Comparison of ENCODE assay signal across 19 cellular contexts in the genomic region with DNA sequence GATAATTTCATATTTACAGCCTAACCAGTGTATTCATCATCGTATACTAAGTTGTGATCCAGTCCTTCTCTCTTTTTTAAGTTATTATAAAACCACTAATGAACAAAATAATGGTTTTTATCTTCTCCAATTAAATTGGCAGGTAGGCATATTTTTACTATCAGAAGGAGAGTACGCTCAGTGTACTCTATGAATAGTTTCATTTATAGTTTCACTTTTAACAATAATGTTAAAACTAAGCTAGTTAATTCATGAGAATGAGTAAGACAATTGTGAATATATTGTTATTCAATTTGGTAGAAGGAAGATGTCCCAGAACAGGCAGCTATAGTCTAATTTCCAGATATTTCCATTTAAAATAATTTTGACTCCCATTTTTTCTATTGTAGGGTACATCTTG.
"Had no signal": no experiment of that assay in that cellular context is flagged by ENCODE, and none has a peak within 500 bp of the region (broad histone marks: within the 10 kb centered on the region; RNA-seq: fewer than 3 reads in every experiment).

No MANE protein-coding gene starts in this region.

- H3K27me3 ChIP-seq: gastroesophageal sphincter, neutrophil, transverse colon had no signal

- H3K27ac ChIP-seq: gastroesophageal sphincter, neutrophil, skin epidermis, thoracic aorta, transverse colon had no signal

- H3K36me3 ChIP-seq: gastroesophageal sphincter, neutrophil, thoracic aorta, transverse colon had no signal

- H3K4me3 ChIP-seq: gastroesophageal sphincter, skin epidermis, thoracic aorta, transverse colon had no signal

- H3K9me3 ChIP-seq: gastroesophageal sphincter, neutrophil, thoracic aorta, transverse colon had no signal

- H3K4me1 ChIP-seq: gastroesophageal sphincter had no signal

- ATAC-seq: esophagus mucosa; gastroesophageal sphincter; left lobe of liver; naive thymus-derived CD4-positive, alpha-beta T cell; sciatic nerve; stimulated activated naive B cell treated with anti-CD40 and anti-IgM and Interleukin-4, amounts not matched to agents 10 μg/mL and 1 μg/mL and 100 μg/mL, for 72 hours; stimulated activated naive CD8-positive, alpha-beta T cell treated with anti-CD3 and anti-CD28 coated beads, Interleukin-15, amount 100 ng/mL, for 72 hours had no signal

- DNase-seq: effector memory CD4-positive, alpha-beta T cell; glutamatergic neuron; islet precursor cell; mammary epithelial cell; naive thymus-derived CD4-positive, alpha-beta T cell; nephron progenitor cell; posterior cingulate gyrus; stimulated activated CD4-positive, alpha-beta T cell treated with anti-CD3 and anti-CD28 coated beads, Interleukin-2, amount 100 ng/mL, for 24 hours; stimulated activated CD4-positive, alpha-beta T cell treated with anti-CD3 and anti-CD28 coated beads, Interleukin-4, amount 100 ng/mL, for 4 hours; stimulated activated naive B cell treated with anti-CD40 and anti-IgM and Interleukin-4, amounts not matched to agents 10 μg/mL and 1 μg/mL and 100 μg/mL, for 72 hours; stimulated activated naive CD8-positive, alpha-beta T cell treated with anti-CD3 and anti-CD28 coated beads, Interleukin-15, amount 100 ng/mL, for 72 hours; transverse colon had no signal
